8 cellular contexts compared by ENCODE assay signal in genomic region chr16:31428277-31428597, GRCh38. TPM values are rescaled to one million over a fixed set of nuclear protein-coding genes. Genes with fewer than 3 reads are reported as not detected.
A peak's percentile ranks its signal among the peaks of the same experiment; 100 is the strongest.
DNase-seq lines count a peak whose midpoint lies in the region; ATAC-seq, FAIRE-seq and TF ChIP-seq lines count a peak whose summit lies in the region.

Gene COX6A2, minus strand, starts transcription at chr16:31428360. Its CDS starts 35 bp downstream, at chr16:31428325.

- no peak for FAIRE-seq in bronchial epithelial cell (lab: Jason Lieb, UNC)
- FAIRE-seq in keratinocyte (lab: Jason Lieb, UNC): no peak

- no peaks in the 10 kb centered on the region for H3K36me3 ChIP-seq in H7 (replicated peaks; ENCODE audit: control insufficient read depth, insufficient read depth, low read length)
- no peaks in the 10 kb centered on the region for H3K36me3 ChIP-seq in bronchial epithelial cell (ENCODE audit: control insufficient read depth, insufficient read depth, low read length)
- H3K36me3 ChIP-seq in keratinocyte (ENCODE audit: control insufficient read depth in 2 of 2, extremely low read depth in 1 of 2, insufficient read depth in 2 of 2, low read length in 2 of 2): no peaks in the 10 kb centered on the region
- H3K36me3 ChIP-seq in skeletal muscle tissue (ENCODE audit: control insufficient read depth in 3 of 3, insufficient read depth in 3 of 3, low read length in 3 of 3): peaks cover 9 to 14% (median 13%) of the 10 kb centered on the region in 3 donors

- dilution Hi-C loops in keratinocyte (cut with MboI; ENCODE audit: extremely low pct_ligation_motif_present, low sequenced_read_pairs): no loop called here

- H3K9me1 ChIP-seq in keratinocyte (ENCODE audit: control insufficient read depth, extremely low read depth, insufficient read depth, low read length): no peaks in the 10 kb centered on the region

- H3K9me3 ChIP-seq in keratinocyte (ENCODE audit: control insufficient read depth, low read depth, low read length) (no peaks in the 10 kb centered on the region), skeletal muscle tissue (ENCODE audit: control insufficient read depth in 3 of 3, low read length in 3 of 3) (no peaks in the 10 kb centered on the region)

- ATAC-seq in HG02678 (IDR thresholded peaks at IDR 0.05; ENCODE audit: unreplicated experiment): no peak
- ATAC-seq in GM21381 (IDR thresholded peaks at IDR 0.05; ENCODE audit: unreplicated experiment): no peak

- peaks cover 4% of the 10 kb centered on the region for H3K4me1 ChIP-seq in keratinocyte (ENCODE audit: control insufficient read depth, extremely low read depth, insufficient read depth, low read length)
- H3K4me1 ChIP-seq in skeletal muscle tissue (ENCODE audit: control insufficient read depth in 3 of 3, insufficient read depth in 3 of 3, low read length in 3 of 3): peaks cover 41 to 72% (median 56%) of the 10 kb centered on the region in 3 donors

- no peaks in the 10 kb centered on the region for H4K20me1 ChIP-seq in keratinocyte (ENCODE audit: control insufficient read depth, extremely low read depth, insufficient read depth, low read length)

- peaks cover 9% of the 10 kb centered on the region for H3K27me3 ChIP-seq in H7 (ENCODE audit: control insufficient read depth, insufficient read depth, low read length)
- no peaks in the 10 kb centered on the region for H3K27me3 ChIP-seq in bronchial epithelial cell (ENCODE audit: control insufficient read depth, insufficient read depth, low read length)
- H3K27me3 ChIP-seq in keratinocyte (ENCODE audit: control insufficient read depth, extremely low read depth, insufficient read depth, low read length): peaks cover 3% of the 10 kb centered on the region
- H3K27me3 ChIP-seq in skeletal muscle tissue (ENCODE audit: control insufficient read depth in 3 of 3, insufficient read depth in 3 of 3, low read length in 3 of 3): peaks cover 0 to 3% (median 0%) of the 10 kb centered on the region in 3 donors

- H3K27ac ChIP-seq in keratinocyte (ENCODE audit: control insufficient read depth, insufficient read depth, low read length): no peak within 1 kb of the TSS
- H3K27ac ChIP-seq in skeletal muscle tissue (ENCODE audit: low read depth, low read length): peak within 1 kb of the TSS; percentile 99

- in situ Hi-C loops in KBM-7 (cut with MboI; ENCODE audit: low pct_unique_long_range_greater_than_20kb, low sequenced_read_pairs): no loop called here

- H3K4me2 ChIP-seq in keratinocyte (ENCODE audit: control insufficient read depth, extremely low read depth, insufficient read depth, low read depth, low read length): peak within 1 kb of the TSS; percentile 41

- H2AFZ ChIP-seq in keratinocyte (ENCODE audit: control insufficient read depth, low read length): peak within 1 kb of the TSS; percentile 33

- H3K9ac ChIP-seq in keratinocyte (ENCODE audit: control insufficient read depth, extremely low read depth, insufficient read depth, low read length) (no peak within 1 kb of the TSS), skeletal muscle tissue (ENCODE audit: low read depth in 1 of 3, low read length in 3 of 3) (peak within 1 kb of the TSS; percentile 88 to 98 (median 95))

- H3K79me2 ChIP-seq in keratinocyte (ENCODE audit: control insufficient read depth, insufficient read depth, low read length): no peaks in the 10 kb centered on the region

- DNase-seq in H7 (no peak), bronchial epithelial cell (ENCODE audit: low read depth) (no peak), keratinocyte (ENCODE audit: low read depth, low spot score) (no peak), NCI-H2171 treated with DMSO at 0.1 percent for 48 hours (lab: John Stamatoyannopoulos, UW) (no peak), KBM-7 (no peak)

- H3K4me3 ChIP-seq in H7 (ENCODE audit: insufficient read depth, low read depth, low read length): peak within 1 kb of the TSS; percentile 21; the same call in 1 of the 2 replicates
- H3K4me3 ChIP-seq in bronchial epithelial cell (ENCODE audit: low read depth, low read length): peak within 1 kb of the TSS; percentile 23
- peak within 1 kb of the TSS in 1 of 3 experiments; percentile 16 for H3K4me3 ChIP-seq in keratinocyte (ENCODE audit: control insufficient read depth in 2 of 3, extremely low read depth in 1 of 3, insufficient read depth in 2 of 3, low read depth in 1 of 3, low read length in 3 of 3)
- H3K4me3 ChIP-seq in skeletal muscle tissue (ENCODE audit: low read length in 3 of 3): peak within 1 kb of the TSS; percentile 69 to 87 (median 83)

- TF ChIP-seq CTCF in bronchial epithelial cell (IDR thresholded peaks at IDR 0.05; ENCODE audit: insufficient read depth, low read length, severe bottlenecking) (no peak), keratinocyte (optimal IDR thresholded peaks at IDR 0.05 in 1 of 3, IDR thresholded peaks at IDR 0.05 in 1 of 3, conservative IDR thresholded peaks at IDR 0.05 in 1 of 3; ENCODE audit: extremely low read depth in 1 of 3, insufficient read depth in 2 of 3, low read length in 3 of 3) (no peak)

RNA-seq across cellular contexts. Expression of gene COX6A2, which starts in this region (rescaled TPM):
- total RNA-seq in H7 (2014; rRNA removed; shearing (Covaris generic)): not detected in 2 replicates
- not detected in 2 replicates for total RNA-seq in bronchial epithelial cell
- polyA plus RNA-seq in keratinocyte: not detected in 3 replicates
- polyA plus RNA-seq in keratinocyte (2011; ENCODE audit: low read depth): not detected
- polyA plus RNA-seq in keratinocyte (2011; cell fraction: cytosol; rRNA removed): not detected in 2 replicates
- polyA plus RNA-seq in keratinocyte (2011; cell fraction: nucleus; rRNA removed): not detected in 2 replicates
- not detected in 2 replicates for polyA plus RNA-seq in keratinocyte (2012; ENCODE audit: low replicate concordance)
- not detected in 3 replicates for polyA minus RNA-seq in keratinocyte
- not detected for polyA minus RNA-seq in keratinocyte (2011; cell fraction: cytosol; rRNA and poly(A)+ RNA removed)
- not detected in 2 replicates for polyA minus RNA-seq in keratinocyte (2011; cell fraction: nucleus; rRNA and poly(A)+ RNA removed)
- 49.1 TPM for total RNA-seq in skeletal muscle tissue

Comparison
In these comparisons a context has a peak if more than half of its experiments do, and no peak if none do; other contexts are left out.
1. RNA of gene COX6A2 (total RNA-seq): 49.1 TPM in skeletal muscle tissue (single experiment); not detected in H7 and not detected in bronchial epithelial cell; every median in the first group is over 10 times any median in the second.